Comparison of ENCODE assay signal across 14 cellular contexts in genomic region chr11:107202189-107202588, GRCh38.
DNase-seq lines count a peak whose midpoint lies in the region; ATAC-seq, FAIRE-seq and TF ChIP-seq lines count a peak whose summit lies in the region.
"Had no signal": no experiment of that assay in that cellular context is flagged by ENCODE, and none has a peak within 500 bp of the region (broad histone marks: within the 10 kb centered on the region; RNA-seq: fewer than 3 reads in every experiment).

No MANE protein-coding gene starts in this region.

- ATAC-seq in A549 (peak in 1 of 2 experiments; percentile 52; a peak in 3 of 6 replicates), body of pancreas (no peak), HG02798 (IDR thresholded peaks at IDR 0.05; ENCODE audit: poor library complexity, unreplicated experiment) (no peak)
- ATAC-seq: GM12878, GM23338 had no signal

- intact Hi-C loops in body of pancreas (cut with DNase I), result no loop called here

- WGBS in A549 (ENCODE audit: missing lambda C conversion rate), result 16% methylated on average over 4 of the region's 4 CpGs
- WGBS in hepatocyte (ENCODE audit: low lambda C conversion rate, missing lambda C conversion rate), result 54% methylated on average over 4 of the region's 4 CpGs
- 27 to 35% methylated on average over 4 of the region's 4 CpGs for WGBS in body of pancreas, 2 donors

- POLR2A ChIA-PET in A549 (lab: Yijun Ruan, JAX), result no interaction called here

- H3K27me3 ChIP-seq in hepatocyte (no peaks in the 10 kb centered on the region), body of pancreas (no peaks in the 10 kb centered on the region)
- H3K27me3 ChIP-seq: BLaER1 had no signal

- CTCF ChIA-PET in A549 (lab: Yijun Ruan, JAX), result interaction anchor here (0.8 kb wide), 1 partner anchor 11 kb away, joined by 3 read pairs; no protein-coding TSS in a partner anchor

- peak overlapping the region; percentile 48 for H3K4me2 ChIP-seq in A549
- peak overlapping the region; percentile 37 for H3K4me2 ChIP-seq in hepatocyte
- H3K4me2 ChIP-seq: BLaER1, GM23338 had no signal

- H3K4me1 ChIP-seq in A549 (peaks cover 13% of the 10 kb centered on the region; the same call in 2 of the 3 replicates), hepatocyte (ENCODE audit: insufficient read depth) (no peaks in the 10 kb centered on the region), body of pancreas (no peaks in the 10 kb centered on the region)

- no peak for TF ChIP-seq RAD21 in A549 (conservative IDR thresholded peaks at IDR 0.05 in 1 of 2, IDR thresholded peaks at IDR 0.05 in 1 of 2)

- no peak overlapping the region for H3K4me3 ChIP-seq in A549
- H3K4me3 ChIP-seq in hepatocyte, result no peak overlapping the region
- H3K4me3 ChIP-seq in body of pancreas, result no peak overlapping the region
- H3K4me3 ChIP-seq: BLaER1, GM12878, GM23338 had no signal

- no peak for DNase-seq in A549 (ENCODE audit: low read depth in 1 of 2, low spot score in 1 of 2)
- peak; percentile 54 for DNase-seq in NCI-H69 (lab: John Stamatoyannopoulos, UW)
- no peak for DNase-seq in hepatocyte (ENCODE audit: low spot score)
- DNase-seq in putamen (ENCODE audit: low spot score), result peak; percentile 26
- no peak for DNase-seq in foreskin melanocyte
- no peak for DNase-seq in body of pancreas
- DNase-seq: Caco-2; CD8-positive, alpha-beta memory T cell; H7 had no signal

- no peak for FAIRE-seq in A549 (lab: Jason Lieb, UNC)
- FAIRE-seq: GM12878, GM18507 had no signal

- no peaks in the 10 kb centered on the region for H4K20me1 ChIP-seq in hepatocyte (ENCODE audit: insufficient read depth, poor library complexity, severe bottlenecking)
- H4K20me1 ChIP-seq: BLaER1 had no signal

- H3K79me2 ChIP-seq in hepatocyte, result no peaks in the 10 kb centered on the region

- TF ChIP-seq POLR2A in A549 (IDR thresholded peaks at IDR 0.05; ENCODE audit: low read length) (no peak), body of pancreas (IDR thresholded peaks at IDR 0.05) (no peak)

- no peak for TF ChIP-seq CTCF in A549 (IDR thresholded peaks at IDR 0.05)
- no peak for TF ChIP-seq CTCF in hepatocyte (IDR thresholded peaks at IDR 0.05; ENCODE audit: poor library complexity)
- TF ChIP-seq CTCF in body of pancreas (IDR thresholded peaks at IDR 0.05), result no peak

- H3K9me3 ChIP-seq in A549 (no peaks in the 10 kb centered on the region), hepatocyte (ENCODE audit: low read depth) (no peaks in the 10 kb centered on the region), body of pancreas (no peaks in the 10 kb centered on the region)
- H3K9me3 ChIP-seq: Caco-2 had no signal

- TF ChIP-seq EP300 in A549 (IDR thresholded peaks at IDR 0.05), result no peak

- no peak overlapping the region for H2AFZ ChIP-seq in hepatocyte
- H2AFZ ChIP-seq: GM23338 had no signal

- H3K27ac ChIP-seq in A549 (no peak overlapping the region), hepatocyte (no peak overlapping the region), body of pancreas (no peak overlapping the region)
- H3K27ac ChIP-seq: BLaER1 had no signal

- no peaks in the 10 kb centered on the region for H3K36me3 ChIP-seq in hepatocyte (replicated peaks; ENCODE audit: insufficient read depth, low read depth)
- no peaks in the 10 kb centered on the region for H3K36me3 ChIP-seq in body of pancreas (replicated peaks in 1 of 2; ENCODE audit: insufficient read depth in 1 of 2, low read depth in 2 of 2)
- H3K36me3 ChIP-seq: BLaER1 had no signal

- no peaks in the 10 kb centered on the region for H3K9me2 ChIP-seq in hepatocyte (replicated peaks; ENCODE audit: insufficient read depth)

TF ChIP-seq in A549, 52 proteins besides CTCF, POLR2A, EP300 and RAD21:
- TF ChIP-seq NPAS2 (CRISPR knock-in tag; IDR thresholded peaks at IDR 0.05; ENCODE audit: borderline replicate concordance), result no peak
- no peak for TF ChIP-seq TP53 (CRISPR knock-in tag; IDR thresholded peaks at IDR 0.05)
- no peak for TF ChIP-seq HDAC2 (IDR thresholded peaks at IDR 0.05)
- TF ChIP-seq ELK1 (IDR thresholded peaks at IDR 0.05; ENCODE audit: low read depth, low read length), result no peak
- TF ChIP-seq RARB (CRISPR knock-in tag; IDR thresholded peaks at IDR 0.05), result no peak
- no peak for TF ChIP-seq SMC3 (IDR thresholded peaks at IDR 0.05)
- no peak for TF ChIP-seq MAZ (IDR thresholded peaks at IDR 0.05; ENCODE audit: borderline replicate concordance, low read depth, low read length)
- TF ChIP-seq MAX (IDR thresholded peaks at IDR 0.05), result no peak
- no peak for TF ChIP-seq CHD4 (IDR thresholded peaks at IDR 0.05; ENCODE audit: borderline replicate concordance)
- TF ChIP-seq ESRRA (IDR thresholded peaks at IDR 0.05; ENCODE audit: borderline replicate concordance, low read length), result no peak
- TF ChIP-seq ATOH8 (CRISPR knock-in tag; IDR thresholded peaks at IDR 0.05; ENCODE audit: low read depth), result no peak

Comparison
In these comparisons a context has a peak if more than half of its experiments do, and no peak if none do; other contexts are left out.
1. DNase-seq: peak in NCI-H69 (single experiment) and putamen (single experiment); none in A549 (0 of 2), hepatocyte (single experiment), foreskin melanocyte (single experiment) and body of pancreas (0 of 4).